ENCODE assay signal across 2 cellular contexts in the genomic region with DNA sequence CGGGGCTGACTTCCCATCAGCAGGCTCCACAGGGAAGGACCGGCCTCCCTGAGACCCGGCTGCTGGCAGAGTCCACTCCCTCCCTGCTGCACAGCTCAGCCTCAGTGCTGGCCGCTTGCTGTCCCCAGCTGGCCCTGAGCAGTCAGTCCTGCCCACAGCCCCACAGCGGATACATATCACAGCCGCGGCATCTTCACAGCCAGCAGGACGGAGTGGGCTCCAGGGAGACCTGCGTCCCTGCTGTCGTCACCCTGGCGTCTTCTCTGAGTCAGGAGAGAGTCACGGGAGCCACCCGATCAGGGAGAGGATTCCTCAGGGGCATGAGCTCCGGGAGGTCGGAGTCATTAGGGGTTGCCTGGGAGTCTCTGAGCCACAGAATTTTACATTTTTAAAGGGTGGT.
TF ChIP-seq lines count a peak whose summit lies in the region.

No MANE protein-coding gene starts in this region.

TF ChIP-seq in A549, 52 proteins besides CTCF, POLR2A, EP300 and RAD21:
- no peak for TF ChIP-seq TP53 (CRISPR knock-in tag; IDR thresholded peaks at IDR 0.05)
- TF ChIP-seq, protein P1, sequence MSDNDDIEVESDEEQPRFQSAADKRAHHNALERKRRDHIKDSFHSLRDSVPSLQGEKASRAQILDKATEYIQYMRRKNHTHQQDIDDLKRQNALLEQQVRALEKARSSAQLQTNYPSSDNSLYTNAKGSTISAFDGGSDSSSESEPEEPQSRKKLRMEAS (IDR thresholded peaks at IDR 0.05): no peak
- no peak for TF ChIP-seq SREBF2 (IDR thresholded peaks at IDR 0.05)
- no peak for TF ChIP-seq KDM5A (IDR thresholded peaks at IDR 0.05)

TF ChIP-seq in HepG2, 621 proteins besides CTCF, POLR2A, EP300 and RAD21:
- no peak for TF ChIP-seq ISL2 (CRISPR knock-in tag; IDR thresholded peaks at IDR 0.05)
- TF ChIP-seq HNRNPH1 (optimal IDR thresholded peaks at IDR 0.05; ENCODE audit: low read depth, low read length): no peak
- no peak for TF ChIP-seq RBAK (CRISPR knock-in tag; IDR thresholded peaks at IDR 0.05)
- TF ChIP-seq ZNF292 (CRISPR knock-in tag; IDR thresholded peaks at IDR 0.05; ENCODE audit: borderline replicate concordance, low read depth): no peak
- TF ChIP-seq, protein P2, sequence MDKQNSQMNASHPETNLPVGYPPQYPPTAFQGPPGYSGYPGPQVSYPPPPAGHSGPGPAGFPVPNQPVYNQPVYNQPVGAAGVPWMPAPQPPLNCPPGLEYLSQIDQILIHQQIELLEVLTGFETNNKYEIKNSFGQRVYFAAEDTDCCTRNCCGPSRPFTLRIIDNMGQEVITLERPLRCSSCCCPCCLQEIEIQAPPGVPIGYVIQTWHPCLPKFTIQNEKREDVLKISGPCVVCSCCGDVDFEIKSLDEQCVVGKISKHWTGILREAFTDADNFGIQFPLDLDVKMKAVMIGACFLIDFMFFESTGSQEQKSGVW (CRISPR knock-in tag; IDR thresholded peaks at IDR 0.05; ENCODE audit: borderline replicate concordance): no peak
- TF ChIP-seq, protein P3, sequence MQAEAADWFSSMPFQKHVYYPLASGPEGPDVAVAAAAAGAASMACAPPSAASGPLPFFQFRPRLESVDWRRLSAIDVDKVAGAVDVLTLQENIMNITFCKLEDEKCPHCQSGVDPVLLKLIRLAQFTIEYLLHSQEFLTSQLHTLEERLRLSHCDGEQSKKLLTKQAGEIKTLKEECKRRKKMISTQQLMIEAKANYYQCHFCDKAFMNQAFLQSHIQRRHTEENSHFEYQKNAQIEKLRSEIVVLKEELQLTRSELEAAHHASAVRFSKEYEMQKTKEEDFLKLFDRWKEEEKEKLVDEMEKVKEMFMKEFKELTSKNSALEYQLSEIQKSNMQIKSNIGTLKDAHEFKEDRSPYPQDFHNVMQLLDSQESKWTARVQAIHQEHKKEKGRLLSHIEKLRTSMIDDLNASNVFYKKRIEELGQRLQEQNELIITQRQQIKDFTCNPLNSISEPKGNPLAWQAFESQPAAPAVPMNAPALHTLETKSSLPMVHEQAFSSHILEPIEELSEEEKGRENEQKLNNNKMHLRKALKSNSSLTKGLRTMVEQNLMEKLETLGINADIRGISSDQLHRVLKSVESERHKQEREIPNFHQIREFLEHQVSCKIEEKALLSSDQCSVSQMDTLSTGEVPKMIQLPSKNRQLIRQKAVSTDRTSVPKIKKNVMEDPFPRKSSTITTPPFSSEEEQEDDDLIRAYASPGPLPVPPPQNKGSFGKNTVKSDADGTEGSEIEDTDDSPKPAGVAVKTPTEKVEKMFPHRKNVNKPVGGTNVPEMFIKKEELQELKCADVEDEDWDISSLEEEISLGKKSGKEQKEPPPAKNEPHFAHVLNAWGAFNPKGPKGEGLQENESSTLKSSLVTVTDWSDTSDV (CRISPR knock-in tag; IDR thresholded peaks at IDR 0.05): no peak
- TF ChIP-seq ZNF235 (CRISPR knock-in tag; IDR thresholded peaks at IDR 0.05; ENCODE audit: borderline replicate concordance): no peak
TF ChIP-seq in HepG2: peak in this region for 0.
